30 cellular contexts compared by ENCODE assay signal in genomic region chr10:1624240-1624639, GRCh38.
"Had no signal": no experiment of that assay in that cellular context is flagged by ENCODE, and none has a peak within 500 bp of the region (broad histone marks: within the 10 kb centered on the region; RNA-seq: fewer than 3 reads in every experiment).

No MANE protein-coding gene starts in this region.

- H3K36me3 ChIP-seq: left lung, lower lobe of right lung, neutrophil, ovary, right atrium auricular region, right lobe of liver, stomach, thyroid gland, transverse colon, upper lobe of left lung, vagina had no signal

- DNase-seq: hypothalamus; immature natural killer cell; kidney glomerular epithelial cell; left cardiac atrium; left lung; lower lobe of right lung; mammary epithelial cell; mesenchymal stem cell; naive thymus-derived CD8-positive, alpha-beta T cell; occipital lobe; ovary; right lobe of liver; stimulated activated CD4-positive, alpha-beta T cell treated with anti-CD3 and anti-CD28 coated beads, Interleukin-12 subunit alpha, Interleukin-12 subunit beta, amount 100 ng/mL, for 4 hours; stimulated activated CD4-positive, alpha-beta T cell treated with anti-CD3 and anti-CD28 coated beads, Interleukin-15, amount 100 ng/mL, for 24 hours; stimulated activated CD4-positive, alpha-beta T cell treated with anti-CD3 and anti-CD28 coated beads, Interleukin-2, amount 100 ng/mL, for 24 hours; stimulated activated CD4-positive, alpha-beta T cell treated with anti-CD3 and anti-CD28 coated beads, Interleukin-4, amount 100 ng/mL, for 1 hour; stimulated activated naive B cell treated with anti-CD40 and anti-IgM and Interleukin-4, amounts not matched to agents 10 μg/mL and 1 μg/mL and 100 μg/mL, for 72 hours; stimulated activated naive CD8-positive, alpha-beta T cell treated with anti-CD3 and anti-CD28 coated beads, Interleukin-15, Interleukin-2, amounts not matched to agents 100 U/mL and 50 U/mL, for 24 hours; stomach; testis; thyroid gland; transverse colon; upper lobe of left lung had no signal

- ATAC-seq: left cardiac atrium; left lung; lower lobe of right lung; naive thymus-derived CD8-positive, alpha-beta T cell; right lobe of liver; stimulated activated naive B cell treated with anti-CD40 and anti-IgM and Interleukin-4, amounts not matched to agents 10 μg/mL and 1 μg/mL and 100 μg/mL, for 72 hours; stimulated activated naive CD8-positive, alpha-beta T cell treated with anti-CD3 and anti-CD28 coated beads, Interleukin-15, Interleukin-2, amounts not matched to agents 100 U/mL and 50 U/mL, for 24 hours had no signal

- H3K27ac ChIP-seq: left lung, lower lobe of right lung, neutrophil, ovary, right atrium auricular region, right lobe of liver, skin epidermis, stomach, testis, thyroid gland, transverse colon, upper lobe of left lung, vagina had no signal

- H3K9me3 Mint-ChIP-seq: immature natural killer cell, nephron, neural crest cell had no signal

- H3K36me3 Mint-ChIP-seq: immature natural killer cell; naive thymus-derived CD8-positive, alpha-beta T cell; stimulated activated naive B cell treated with anti-CD40 and anti-IgM and Interleukin-4, amounts not matched to agents 10 μg/mL and 1 μg/mL and 100 μg/mL, for 72 hours had no signal

- H3K9me3 ChIP-seq: lower lobe of right lung, neutrophil, ovary, right lobe of liver, testis, thyroid gland, upper lobe of left lung, vagina had no signal

- H3K27me3 Mint-ChIP-seq: progenitor cell of endocrine pancreas had no signal

- H3K4me1 ChIP-seq: left lung, lower lobe of right lung, right atrium auricular region, right lobe of liver, stomach, testis, thyroid gland, transverse colon, upper lobe of left lung, vagina had no signal

- H3K4me3 Mint-ChIP-seq: immature natural killer cell; naive thymus-derived CD8-positive, alpha-beta T cell; nephron; neural crest cell; stimulated activated naive B cell treated with anti-CD40 and anti-IgM and Interleukin-4, amounts not matched to agents 10 μg/mL and 1 μg/mL and 100 μg/mL, for 72 hours had no signal

- H3K27ac Mint-ChIP-seq: immature natural killer cell; naive thymus-derived CD8-positive, alpha-beta T cell; nephron; progenitor cell of endocrine pancreas; stimulated activated naive B cell treated with anti-CD40 and anti-IgM and Interleukin-4, amounts not matched to agents 10 μg/mL and 1 μg/mL and 100 μg/mL, for 72 hours had no signal

- H3K4me3 ChIP-seq: left lung, lower lobe of right lung, ovary, right atrium auricular region, right lobe of liver, skin epidermis, stomach, testis, thyroid gland, transverse colon, upper lobe of left lung, vagina had no signal

- H3K27me3 ChIP-seq: left lung, neutrophil, ovary, right atrium auricular region, right lobe of liver, stomach, testis, thyroid gland, transverse colon, upper lobe of left lung, vagina had no signal

- H3K4me1 Mint-ChIP-seq: immature natural killer cell; naive thymus-derived CD8-positive, alpha-beta T cell; nephron; neural crest cell had no signal
